In the genomic region with DNA sequence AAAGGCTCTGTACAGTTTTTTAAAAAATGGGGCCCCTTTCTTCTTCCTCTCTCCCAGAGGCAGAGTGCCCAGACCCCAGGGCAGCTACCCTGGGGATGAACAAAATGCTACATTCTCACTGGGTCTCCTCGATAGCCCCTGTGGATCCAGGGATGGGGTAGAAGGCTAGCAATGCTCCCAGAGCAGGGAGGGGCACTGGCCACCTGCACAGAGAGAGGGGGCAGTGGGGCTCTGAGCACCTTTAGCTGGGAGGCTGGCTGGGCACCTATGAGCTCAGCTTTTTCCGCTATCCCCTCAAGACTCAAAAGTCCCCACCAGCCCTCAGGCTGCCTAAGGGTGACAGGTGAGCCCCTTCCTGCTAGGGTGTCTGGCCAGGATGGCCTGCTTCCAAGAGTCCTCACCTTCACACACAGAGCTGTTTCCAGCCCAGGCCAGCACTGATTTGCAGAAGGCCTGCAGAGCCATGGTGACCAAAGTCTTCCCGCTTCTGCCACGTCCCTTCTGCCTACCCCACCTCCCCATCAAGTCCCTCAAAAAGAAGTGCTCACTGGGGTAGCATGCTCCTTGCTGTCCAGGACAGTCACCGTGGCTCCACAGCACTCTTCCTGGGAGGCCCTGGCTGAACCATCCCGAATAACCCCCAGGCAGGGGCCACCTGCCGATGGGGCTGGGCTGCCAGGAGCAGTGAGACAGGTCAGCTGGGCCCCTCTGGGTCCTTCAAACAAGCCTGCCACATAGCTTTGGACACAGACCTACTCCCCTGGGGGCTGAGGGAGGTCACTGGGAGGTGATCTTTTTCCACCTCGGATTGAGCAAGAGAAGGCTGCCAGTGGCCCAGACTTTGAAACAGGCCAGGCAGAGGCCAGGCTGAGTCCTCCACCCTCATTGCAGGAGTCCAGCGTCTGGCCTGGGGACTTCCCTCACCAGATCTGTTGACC, we compare ENCODE assay signal across 1 cellular context.
A peak's percentile ranks its signal among the peaks of the same experiment; 100 is the strongest.
TF ChIP-seq lines count a peak whose summit lies in the region.

No MANE protein-coding gene starts in this region.

TF ChIP-seq in HepG2, 621 proteins besides CTCF, POLR2A, EP300 and RAD21 (continued from another document and continues in another):
- no peak for TF ChIP-seq SOX13 (IDR thresholded peaks at IDR 0.05)
- TF ChIP-seq SOX13 (CRISPR knock-in tag; conservative IDR thresholded peaks at IDR 0.05 in 1 of 2, IDR thresholded peaks at IDR 0.05 in 1 of 2), result peak in 1 of 2 experiments; percentile 86; a peak in 2 of 4 replicates
- TF ChIP-seq ZNF234 (CRISPR knock-in tag; conservative IDR thresholded peaks at IDR 0.05), result no peak
- TF ChIP-seq, protein P1, sequence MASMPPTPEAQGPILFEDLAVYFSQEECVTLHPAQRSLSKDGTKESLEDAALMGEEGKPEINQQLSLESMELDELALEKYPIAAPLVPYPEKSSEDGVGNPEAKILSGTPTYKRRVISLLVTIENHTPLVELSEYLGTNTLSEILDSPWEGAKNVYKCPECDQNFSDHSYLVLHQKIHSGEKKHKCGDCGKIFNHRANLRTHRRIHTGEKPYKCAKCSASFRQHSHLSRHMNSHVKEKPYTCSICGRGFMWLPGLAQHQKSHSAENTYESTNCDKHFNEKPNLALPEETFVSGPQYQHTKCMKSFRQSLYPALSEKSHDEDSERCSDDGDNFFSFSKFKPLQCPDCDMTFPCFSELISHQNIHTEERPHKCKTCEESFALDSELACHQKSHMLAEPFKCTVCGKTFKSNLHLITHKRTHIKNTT (CRISPR knock-in tag; IDR thresholded peaks at IDR 0.05), result no peak
- TF ChIP-seq MTA1 (CRISPR knock-in tag; IDR thresholded peaks at IDR 0.05; ENCODE audit: borderline replicate concordance), result peak; percentile 95
- TF ChIP-seq ZNF235 (CRISPR knock-in tag; IDR thresholded peaks at IDR 0.05; ENCODE audit: borderline replicate concordance), result no peak
- TF ChIP-seq ZNF780A (CRISPR knock-in tag; IDR thresholded peaks at IDR 0.05), result no peak
- TF ChIP-seq SIN3A (IDR thresholded peaks at IDR 0.05; ENCODE audit: borderline replicate concordance, low read depth, low read length), result 0 out of 2 replicates have a peak, but pooled peaks have one; percentile 30
- 0 out of 2 replicates have a peak, but pooled peaks have one; percentile 25 for TF ChIP-seq ADNP (CRISPR knock-in tag; IDR thresholded peaks at IDR 0.05)
- 0 out of 2 replicates have a peak, but pooled peaks have one; percentile 55 for TF ChIP-seq ZSCAN25 (CRISPR knock-in tag; IDR thresholded peaks at IDR 0.05)
- peak; percentile 54; the same call in 1 of the 2 replicates for TF ChIP-seq HOXA5 (CRISPR knock-in tag; IDR thresholded peaks at IDR 0.05)
- TF ChIP-seq ERF (CRISPR knock-in tag; IDR thresholded peaks at IDR 0.05), result peak; percentile 59; the same call in 1 of the 2 replicates
- TF ChIP-seq TMF1 (CRISPR knock-in tag; IDR thresholded peaks at IDR 0.05; ENCODE audit: low read depth), result no peak
- TF ChIP-seq ASH2L (IDR thresholded peaks at IDR 0.05; ENCODE audit: insufficient read length, low read depth, low read length), result peak; percentile 24
- no peak for TF ChIP-seq ZNF567 (CRISPR knock-in tag; IDR thresholded peaks at IDR 0.05; ENCODE audit: borderline replicate concordance)
- no peak for TF ChIP-seq ZBTB21 (CRISPR knock-in tag; IDR thresholded peaks at IDR 0.05)
- TF ChIP-seq FOXA1 (IDR thresholded peaks at IDR 0.05), result no peak
- peak; percentile 41; the same call in 1 of the 2 replicates for TF ChIP-seq FOXA1 (CRISPR knock-in tag; IDR thresholded peaks at IDR 0.05)
- TF ChIP-seq FOXO1 (CRISPR knock-in tag; IDR thresholded peaks at IDR 0.05), result peak; percentile 69
- no peak for TF ChIP-seq ZNF260 (CRISPR knock-in tag; IDR thresholded peaks at IDR 0.05; ENCODE audit: borderline replicate concordance, low read depth)
- peak; percentile 95 for TF ChIP-seq ZBTB7B (CRISPR knock-in tag; IDR thresholded peaks at IDR 0.05)
- no peak for TF ChIP-seq SNAPC2 (CRISPR knock-in tag; IDR thresholded peaks at IDR 0.05)
- 0 out of 2 replicates have a peak, but pooled peaks have one; percentile 48 for TF ChIP-seq TFDP2 (CRISPR knock-in tag; IDR thresholded peaks at IDR 0.05)
- TF ChIP-seq, protein P2, sequence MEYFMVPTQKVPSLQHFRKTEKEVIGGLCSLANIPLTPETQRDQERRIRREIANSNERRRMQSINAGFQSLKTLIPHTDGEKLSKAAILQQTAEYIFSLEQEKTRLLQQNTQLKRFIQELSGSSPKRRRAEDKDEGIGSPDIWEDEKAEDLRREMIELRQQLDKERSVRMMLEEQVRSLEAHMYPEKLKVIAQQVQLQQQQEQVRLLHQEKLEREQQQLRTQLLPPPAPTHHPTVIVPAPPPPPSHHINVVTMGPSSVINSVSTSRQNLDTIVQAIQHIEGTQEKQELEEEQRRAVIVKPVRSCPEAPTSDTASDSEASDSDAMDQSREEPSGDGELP (IDR thresholded peaks at IDR 0.05; ENCODE audit: borderline replicate concordance, low read depth), result peak; percentile 87; the same call in 1 of the 2 replicates
- TF ChIP-seq, protein P3, sequence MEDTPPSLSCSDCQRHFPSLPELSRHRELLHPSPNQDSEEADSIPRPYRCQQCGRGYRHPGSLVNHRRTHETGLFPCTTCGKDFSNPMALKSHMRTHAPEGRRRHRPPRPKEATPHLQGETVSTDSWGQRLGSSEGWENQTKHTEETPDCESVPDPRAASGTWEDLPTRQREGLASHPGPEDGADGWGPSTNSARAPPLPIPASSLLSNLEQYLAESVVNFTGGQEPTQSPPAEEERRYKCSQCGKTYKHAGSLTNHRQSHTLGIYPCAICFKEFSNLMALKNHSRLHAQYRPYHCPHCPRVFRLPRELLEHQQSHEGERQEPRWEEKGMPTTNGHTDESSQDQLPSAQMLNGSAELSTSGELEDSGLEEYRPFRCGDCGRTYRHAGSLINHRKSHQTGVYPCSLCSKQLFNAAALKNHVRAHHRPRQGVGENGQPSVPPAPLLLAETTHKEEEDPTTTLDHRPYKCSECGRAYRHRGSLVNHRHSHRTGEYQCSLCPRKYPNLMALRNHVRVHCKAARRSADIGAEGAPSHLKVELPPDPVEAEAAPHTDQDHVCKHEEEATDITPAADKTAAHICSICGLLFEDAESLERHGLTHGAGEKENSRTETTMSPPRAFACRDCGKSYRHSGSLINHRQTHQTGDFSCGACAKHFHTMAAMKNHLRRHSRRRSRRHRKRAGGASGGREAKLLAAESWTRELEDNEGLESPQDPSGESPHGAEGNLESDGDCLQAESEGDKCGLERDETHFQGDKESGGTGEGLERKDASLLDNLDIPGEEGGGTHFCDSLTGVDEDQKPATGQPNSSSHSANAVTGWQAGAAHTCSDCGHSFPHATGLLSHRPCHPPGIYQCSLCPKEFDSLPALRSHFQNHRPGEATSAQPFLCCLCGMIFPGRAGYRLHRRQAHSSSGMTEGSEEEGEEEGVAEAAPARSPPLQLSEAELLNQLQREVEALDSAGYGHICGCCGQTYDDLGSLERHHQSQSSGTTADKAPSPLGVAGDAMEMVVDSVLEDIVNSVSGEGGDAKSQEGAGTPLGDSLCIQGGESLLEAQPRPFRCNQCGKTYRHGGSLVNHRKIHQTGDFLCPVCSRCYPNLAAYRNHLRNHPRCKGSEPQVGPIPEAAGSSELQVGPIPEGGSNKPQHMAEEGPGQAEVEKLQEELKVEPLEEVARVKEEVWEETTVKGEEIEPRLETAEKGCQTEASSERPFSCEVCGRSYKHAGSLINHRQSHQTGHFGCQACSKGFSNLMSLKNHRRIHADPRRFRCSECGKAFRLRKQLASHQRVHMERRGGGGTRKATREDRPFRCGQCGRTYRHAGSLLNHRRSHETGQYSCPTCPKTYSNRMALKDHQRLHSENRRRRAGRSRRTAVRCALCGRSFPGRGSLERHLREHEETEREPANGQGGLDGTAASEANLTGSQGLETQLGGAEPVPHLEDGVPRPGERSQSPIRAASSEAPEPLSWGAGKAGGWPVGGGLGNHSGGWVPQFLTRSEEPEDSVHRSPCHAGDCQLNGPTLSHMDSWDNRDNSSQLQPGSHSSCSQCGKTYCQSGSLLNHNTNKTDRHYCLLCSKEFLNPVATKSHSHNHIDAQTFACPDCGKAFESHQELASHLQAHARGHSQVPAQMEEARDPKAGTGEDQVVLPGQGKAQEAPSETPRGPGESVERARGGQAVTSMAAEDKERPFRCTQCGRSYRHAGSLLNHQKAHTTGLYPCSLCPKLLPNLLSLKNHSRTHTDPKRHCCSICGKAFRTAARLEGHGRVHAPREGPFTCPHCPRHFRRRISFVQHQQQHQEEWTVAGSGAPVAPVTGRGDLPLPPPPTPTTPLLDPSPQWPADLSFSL (CRISPR knock-in tag; IDR thresholded peaks at IDR 0.05), result no peak
- TF ChIP-seq, protein P4, sequence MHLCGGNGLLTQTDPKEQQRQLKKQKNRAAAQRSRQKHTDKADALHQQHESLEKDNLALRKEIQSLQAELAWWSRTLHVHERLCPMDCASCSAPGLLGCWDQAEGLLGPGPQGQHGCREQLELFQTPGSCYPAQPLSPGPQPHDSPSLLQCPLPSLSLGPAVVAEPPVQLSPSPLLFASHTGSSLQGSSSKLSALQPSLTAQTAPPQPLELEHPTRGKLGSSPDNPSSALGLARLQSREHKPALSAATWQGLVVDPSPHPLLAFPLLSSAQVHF (CRISPR knock-in tag; IDR thresholded peaks at IDR 0.05), result no peak
- no peak for TF ChIP-seq ZXDC (CRISPR knock-in tag; IDR thresholded peaks at IDR 0.05)
- peak; percentile 74; the same call in 1 of the 2 replicates for TF ChIP-seq ZNF510 (CRISPR knock-in tag; IDR thresholded peaks at IDR 0.05; ENCODE audit: low read depth)
- TF ChIP-seq SP2 (CRISPR knock-in tag; IDR thresholded peaks at IDR 0.05), result no peak
- TF ChIP-seq, protein P5, sequence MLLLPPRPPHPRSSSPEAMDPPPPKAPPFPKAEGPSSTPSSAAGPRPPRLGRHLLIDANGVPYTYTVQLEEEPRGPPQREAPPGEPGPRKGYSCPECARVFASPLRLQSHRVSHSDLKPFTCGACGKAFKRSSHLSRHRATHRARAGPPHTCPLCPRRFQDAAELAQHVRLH (CRISPR knock-in tag; IDR thresholded peaks at IDR 0.05; ENCODE audit: borderline replicate concordance, low read depth), result peak; percentile 78; the same call in 1 of the 2 replicates
- TF ChIP-seq ARNTL (CRISPR knock-in tag; IDR thresholded peaks at IDR 0.05), result peak; percentile 65; the same call in 1 of the 2 replicates
- TF ChIP-seq ZNF619 (CRISPR knock-in tag; IDR thresholded peaks at IDR 0.05), result no peak
- peak; percentile 72 for TF ChIP-seq NFKBIZ (CRISPR knock-in tag; IDR thresholded peaks at IDR 0.05)
- peak; percentile 65; the same call in 1 of the 2 replicates for TF ChIP-seq ZNF788 (CRISPR knock-in tag; IDR thresholded peaks at IDR 0.05; ENCODE audit: borderline replicate concordance)
- no peak for TF ChIP-seq ZNF577 (CRISPR knock-in tag; IDR thresholded peaks at IDR 0.05; ENCODE audit: borderline replicate concordance, low read depth)
- peak; percentile 89 for TF ChIP-seq MEIS2 (CRISPR knock-in tag; IDR thresholded peaks at IDR 0.05)
- TF ChIP-seq SOX6 (IDR thresholded peaks at IDR 0.05), result no peak
- peak; percentile 94 for TF ChIP-seq SOX6 (CRISPR knock-in tag; IDR thresholded peaks at IDR 0.05)
- 0 out of 2 replicates have a peak, but pooled peaks have one; percentile 70 for TF ChIP-seq NR1H2 (CRISPR knock-in tag; IDR thresholded peaks at IDR 0.05; ENCODE audit: borderline replicate concordance, low read depth)
- TF ChIP-seq, protein P6, sequence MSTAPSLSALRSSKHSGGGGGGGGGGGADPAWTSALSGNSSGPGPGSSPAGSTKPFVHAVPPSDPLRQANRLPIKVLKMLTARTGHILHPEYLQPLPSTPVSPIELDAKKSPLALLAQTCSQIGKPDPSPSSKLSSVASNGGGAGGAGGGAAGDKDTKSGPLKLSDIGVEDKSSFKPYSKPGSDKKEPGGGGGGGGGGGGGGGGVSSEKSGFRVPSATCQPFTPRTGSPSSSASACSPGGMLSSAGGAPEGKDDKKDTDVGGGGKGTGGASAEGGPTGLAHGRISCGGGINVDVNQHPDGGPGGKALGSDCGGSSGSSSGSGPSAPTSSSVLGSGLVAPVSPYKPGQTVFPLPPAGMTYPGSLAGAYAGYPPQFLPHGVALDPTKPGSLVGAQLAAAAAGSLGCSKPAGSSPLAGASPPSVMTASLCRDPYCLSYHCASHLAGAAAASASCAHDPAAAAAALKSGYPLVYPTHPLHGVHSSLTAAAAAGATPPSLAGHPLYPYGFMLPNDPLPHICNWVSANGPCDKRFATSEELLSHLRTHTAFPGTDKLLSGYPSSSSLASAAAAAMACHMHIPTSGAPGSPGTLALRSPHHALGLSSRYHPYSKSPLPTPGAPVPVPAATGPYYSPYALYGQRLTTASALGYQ (CRISPR knock-in tag; IDR thresholded peaks at IDR 0.05), result 0 out of 2 replicates have a peak, but pooled peaks have one; percentile 65
- peak; percentile 26; the same call in 1 of the 2 replicates for TF ChIP-seq ZNF274 (CRISPR knock-in tag; IDR thresholded peaks at IDR 0.05)
- peak; percentile 77 for TF ChIP-seq ZNF121 (CRISPR knock-in tag; IDR thresholded peaks at IDR 0.05)
- TF ChIP-seq MXD1 (CRISPR knock-in tag; IDR thresholded peaks at IDR 0.05), result 0 out of 2 replicates have a peak, but pooled peaks have one; percentile 17
- TF ChIP-seq REL (CRISPR knock-in tag; conservative IDR thresholded peaks at IDR 0.05), result no peak
- TF ChIP-seq ZNF205 (CRISPR knock-in tag; IDR thresholded peaks at IDR 0.05), result peak; percentile 76
- TF ChIP-seq ZEB1 (IDR thresholded peaks at IDR 0.05; ENCODE audit: insufficient replicate concordance, low read depth), result peak; percentile 78
